In the genomic region with DNA sequence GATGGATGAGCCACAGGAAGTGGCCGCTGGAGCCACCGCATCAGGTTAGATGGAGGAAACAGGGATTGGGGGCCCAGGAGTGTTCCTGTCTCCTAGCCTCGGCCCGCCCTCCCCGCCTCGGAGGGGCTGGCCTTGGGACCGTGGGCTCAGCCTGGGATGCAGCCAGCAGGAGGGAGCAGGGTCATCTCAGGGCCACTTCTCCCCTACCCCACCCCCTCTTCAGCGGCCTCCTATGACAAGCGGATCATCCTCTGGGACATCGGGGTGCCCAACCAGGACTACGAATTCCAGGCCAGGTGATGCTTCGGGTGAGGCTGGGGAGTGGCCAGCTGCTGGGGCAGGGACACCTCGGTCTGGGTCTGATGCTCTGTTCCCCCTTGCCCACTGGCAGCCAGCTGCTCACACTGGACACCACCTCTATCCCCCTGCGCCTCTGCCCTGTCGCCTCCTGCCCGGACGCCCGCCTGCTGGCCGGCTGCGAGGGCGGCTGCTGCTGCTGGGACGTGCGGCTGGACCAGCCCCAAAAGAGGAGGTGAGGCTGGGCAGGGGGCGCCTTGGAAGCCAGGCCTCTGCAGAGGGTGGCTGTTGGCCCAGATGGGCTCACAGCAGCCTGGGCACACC, we compare ENCODE assay signal across 25 cellular contexts. TPM values are rescaled to one million over a fixed set of nuclear protein-coding genes. Genes with fewer than 3 reads are reported as not detected.
A peak's percentile ranks its signal among the peaks of the same experiment; 100 is the strongest.
DNase-seq lines count a peak whose midpoint lies in the region; ATAC-seq and TF ChIP-seq lines count a peak whose summit lies in the region.
"Had no signal": no experiment of that assay in that cellular context is flagged by ENCODE, and none has a peak within 500 bp of the region (broad histone marks: within the 10 kb centered on the region; RNA-seq: fewer than 3 reads in every experiment).

No MANE protein-coding gene starts in this region.

- POLR2A ChIA-PET in IMR-90 (lab: Charles Lee; ENCODE audit: unreplicated experiment), result no interaction called here

- H4K5ac ChIP-seq in IMR-90 (ENCODE audit: low read depth, low read length), result no peak overlapping the region

- CTCF ChIA-PET in IMR-90 (lab: Yijun Ruan, JAX), result interaction anchor here (0.5 kb wide), 1 partner anchor 1594 kb away, joined by 3 read pairs; the partner anchor contains the start of gene SRRT

- 93% methylated on average over 13 of the region's 24 CpGs; no CpG with 5 or more reads in 1 of the 2 experiments for WGBS in IMR-90 (ENCODE audit: extremely low coverage in 2 of 2, insufficient read length in 1 of 2), 2 experiments

- H3K9me1 ChIP-seq in IMR-90 (ENCODE audit: insufficient read depth, low read length), result peaks cover 9% of the 10 kb centered on the region

- in situ Hi-C loops in IMR-90 (cut with MboI; ENCODE audit: low sequenced_read_pairs), result no loop called here

- no peak overlapping the region for H3K56ac ChIP-seq in IMR-90 (ENCODE audit: extremely low read depth, insufficient read depth, low read length)

- H3K23ac ChIP-seq in IMR-90 (ENCODE audit: low read depth, low read length), result no peak overlapping the region

- H3K4me3 Mint-ChIP-seq in stimulated activated naive B cell treated with anti-CD40 and anti-IgM and Interleukin-4, amounts not matched to agents 10 μg/mL and 1 μg/mL and 100 μg/mL, for 72 hours, result no peak overlapping the region
- H3K4me3 Mint-ChIP-seq: activated T-helper 17 cell treated with anti-CD3 and anti-CD28 coated beads, Interleukin-2, amount 50 U/mL, for 72 hours; WTC11 had no signal

- TF ChIP-seq RAD21 in IMR-90 (IDR thresholded peaks at IDR 0.05; ENCODE audit: low read length), result no peak

- peak overlapping the region; percentile 69 for H3K27ac Mint-ChIP-seq in stimulated activated naive B cell treated with anti-CD40 and anti-IgM and Interleukin-4, amounts not matched to agents 10 μg/mL and 1 μg/mL and 100 μg/mL, for 72 hours
- H3K27ac Mint-ChIP-seq: activated T-helper 17 cell treated with anti-CD3 and anti-CD28 coated beads, Interleukin-2, amount 50 U/mL, for 72 hours; H9; WTC11 had no signal

- no peak overlapping the region for H2BK15ac ChIP-seq in IMR-90 (ENCODE audit: low read depth, low read length)

- no peak overlapping the region for H2AK5ac ChIP-seq in IMR-90 (ENCODE audit: low read depth, low read length)

- no peaks in the 10 kb centered on the region for H3K9me3 Mint-ChIP-seq in stimulated activated naive B cell treated with anti-CD40 and anti-IgM and Interleukin-4, amounts not matched to agents 10 μg/mL and 1 μg/mL and 100 μg/mL, for 72 hours
- H3K9me3 Mint-ChIP-seq: activated T-helper 17 cell treated with anti-CD3 and anti-CD28 coated beads, Interleukin-2, amount 50 U/mL, for 72 hours; H9; WTC11 had no signal

- no peak overlapping the region for H2BK5ac ChIP-seq in IMR-90 (ENCODE audit: low read depth, low read length, poor library complexity, severe bottlenecking)

- H3K4me3 ChIP-seq in right atrium auricular region (no peak overlapping the region), IMR-90 (ENCODE audit: insufficient read depth, low read depth, low read length) (no peak overlapping the region)
- H3K4me3 ChIP-seq: esophagus muscularis mucosa, ovary, upper lobe of left lung had no signal

- H3K4me1 Mint-ChIP-seq in stimulated activated naive B cell treated with anti-CD40 and anti-IgM and Interleukin-4, amounts not matched to agents 10 μg/mL and 1 μg/mL and 100 μg/mL, for 72 hours, result peaks cover 24 to 48% of the 10 kb centered on the region in 2 donors
- H3K4me1 Mint-ChIP-seq: WTC11 had no signal

- DNase-seq in Right ventricle myocardium superior (peak; percentile 39), right atrium auricular region (ENCODE audit: low spot score) (no peak), IMR-90 (no peak), left lobe of liver (ENCODE audit: low spot score) (no peak), amygdala (lab: John Stamatoyannopoulos, UW) (no peak), glomerular visceral epithelial cell (ENCODE audit: extremely low spot score) (no peak)
- DNase-seq in stimulated activated naive B cell treated with anti-CD40 and anti-IgM and Interleukin-4, amounts not matched to agents 10 μg/mL and 1 μg/mL and 100 μg/mL, for 72 hours, result no peak
- DNase-seq: activated CD4-positive, alpha-beta T cell treated with anti-CD3 and anti-CD28 coated beads, Interleukin-2, amount 50 U/mL, for 4 hours; activated CD8-positive, alpha-beta memory T cell treated with anti-CD3 and anti-CD28 coated beads, Interleukin-2, amount 50 U/mL, for 4 hours; cortex of kidney; foreskin melanocyte; H9; KG1; NCI-H1436; NCI-H2107; NCI-H446; NCI-H82; T-helper 9 cell had no signal

- H3K36me3 ChIP-seq in right atrium auricular region (peaks cover 18% of the 10 kb centered on the region), IMR-90 (ENCODE audit: control insufficient read depth, insufficient read depth, low read length) (peaks cover 39% of the 10 kb centered on the region)
- H3K36me3 ChIP-seq: ovary had no signal

- dilution Hi-C loops in IMR-90 (cut with HindIII; ENCODE audit: low sequenced_read_pairs, unreplicated experiment), result no loop called here

- no peak overlapping the region for H2BK120ac ChIP-seq in IMR-90 (ENCODE audit: low read depth, low read length)

- H3K79me1 ChIP-seq in IMR-90 (ENCODE audit: low read depth in 1 of 2, low read length in 2 of 2), result peaks cover 10 to 32% of the 10 kb centered on the region in 2 experiments

- intact Hi-C loops in Right ventricle myocardium superior (cut with DNase I) (no loop called here), IMR-90 (cut with micrococcal nuclease) (no loop called here)

- no peak overlapping the region for H4K8ac ChIP-seq in IMR-90 (ENCODE audit: low read depth in 2 of 2, low read length in 2 of 2)

- H2BK20ac ChIP-seq in IMR-90 (ENCODE audit: low read depth, low read length), result no peak overlapping the region

- no peak for TF ChIP-seq POLR2A in IMR-90 (IDR thresholded peaks at IDR 0.05; ENCODE audit: low read depth, low read length)

- no peak overlapping the region for H3K4me2 ChIP-seq in IMR-90 (ENCODE audit: low read depth, low read length)

- H3K27me3 Mint-ChIP-seq in stimulated activated naive B cell treated with anti-CD40 and anti-IgM and Interleukin-4, amounts not matched to agents 10 μg/mL and 1 μg/mL and 100 μg/mL, for 72 hours, result no peaks in the 10 kb centered on the region
- H3K27me3 Mint-ChIP-seq: activated T-helper 17 cell treated with anti-CD3 and anti-CD28 coated beads, Interleukin-2, amount 50 U/mL, for 72 hours had no signal

- H2AFZ ChIP-seq in IMR-90 (replicated peaks; ENCODE audit: low read length, poor library complexity), result no peak overlapping the region

- peaks cover 0 to 10% of the 10 kb centered on the region in 2 donors for H3K4me1 ChIP-seq in right atrium auricular region
- H3K4me1 ChIP-seq in IMR-90 (ENCODE audit: control insufficient read depth, insufficient read depth, low read length), result peaks cover 2% of the 10 kb centered on the region; the same call in 1 of the 2 replicates

- TF ChIP-seq CTCF in right atrium auricular region (IDR thresholded peaks at IDR 0.05), result no peak
- no peak for TF ChIP-seq CTCF in IMR-90 (conservative IDR thresholded peaks at IDR 0.05; ENCODE audit: low read depth, low read length)

- H3K9ac ChIP-seq in IMR-90 (ENCODE audit: low read depth, low read length), result no peak overlapping the region

- no TSS peak for BruUV-seq in IMR-90 (replicated peaks; lab: Mats Ljungman, UMichigan)

- H3K9me3 ChIP-seq in right atrium auricular region, result no peaks in the 10 kb centered on the region
- no peaks in the 10 kb centered on the region for H3K9me3 ChIP-seq in IMR-90 (ENCODE audit: control insufficient read depth, insufficient read depth, low read length)
- H3K9me3 ChIP-seq: esophagus muscularis mucosa, ovary, upper lobe of left lung had no signal

- no peak overlapping the region for H3K14ac ChIP-seq in IMR-90 (replicated peaks; ENCODE audit: low read depth, low read length)

- H3K27ac ChIP-seq in right atrium auricular region (no peak overlapping the region), IMR-90 (ENCODE audit: insufficient read depth, low read length) (no peak overlapping the region)
- H3K27ac ChIP-seq: esophagus muscularis mucosa, ovary had no signal

- no peak overlapping the region for H3K4ac ChIP-seq in IMR-90 (ENCODE audit: low read depth, low read length)

- H2AK9ac ChIP-seq in IMR-90 (replicated peaks; ENCODE audit: low read depth, low read length, poor library complexity), result peak overlapping the region; percentile 23

- no peak overlapping the region for H4K91ac ChIP-seq in IMR-90 (ENCODE audit: insufficient read depth, low read depth, low read length)

- peaks cover 26 to 30% of the 10 kb centered on the region in 2 donors for H3K36me3 Mint-ChIP-seq in stimulated activated naive B cell treated with anti-CD40 and anti-IgM and Interleukin-4, amounts not matched to agents 10 μg/mL and 1 μg/mL and 100 μg/mL, for 72 hours

- H3K18ac ChIP-seq in IMR-90 (ENCODE audit: low read depth, low read length), result no peak overlapping the region

- no peaks in the 10 kb centered on the region for H3K27me3 ChIP-seq in right atrium auricular region
- H3K27me3 ChIP-seq in IMR-90 (ENCODE audit: control insufficient read depth, insufficient read depth, low read length), result no peaks in the 10 kb centered on the region
- H3K27me3 ChIP-seq: esophagus muscularis mucosa, ovary, upper lobe of left lung had no signal

- peaks cover 11% of the 10 kb centered on the region for H4K20me1 ChIP-seq in IMR-90 (ENCODE audit: insufficient read depth, low read length)

- ATAC-seq in Right ventricle myocardium superior (ENCODE audit: poor library complexity), result no peak
- ATAC-seq in IMR-90 (ENCODE audit: low read depth), result no peak
- ATAC-seq in left lobe of liver, result peak; percentile 25
- no peak for ATAC-seq in stimulated activated naive B cell treated with anti-CD40 and anti-IgM and Interleukin-4, amounts not matched to agents 10 μg/mL and 1 μg/mL and 100 μg/mL, for 72 hours (replicated peaks)
- no peak for ATAC-seq in GM21723 (IDR thresholded peaks at IDR 0.05; ENCODE audit: unreplicated experiment)
- ATAC-seq: activated T-helper 17 cell treated with anti-CD3 and anti-CD28 coated beads, Interleukin-2, amount 50 U/mL, for 72 hours; WTC11 had no signal

RNA-seq across cellular contexts. Expression of gene LRWD1, which starts 4.7 kb away (rescaled TPM):
- total RNA-seq in Right ventricle myocardium superior (9.7 TPM), right atrium auricular region (10 to 100 TPM in 1 of 2 donors, 1 to 10 TPM in 1; 9.8 to 13.7 TPM), IMR-90 (2012; rRNA removed) (13.3 and 20.3 TPM in 2 replicates), left lobe of liver (16.4 TPM)
- polyA plus RNA-seq in IMR-90 (2012; rRNA removed), result 27.2 and 31.6 TPM in 2 replicates
- 32.7 and 39.8 TPM in 2 replicates for polyA plus RNA-seq in IMR-90 (2012; cell fraction: cytosol; rRNA removed)
- polyA plus RNA-seq in IMR-90 (2012; cell fraction: nucleus; rRNA removed; ENCODE audit: low replicate concordance), result 30.2 and 77.3 TPM in 2 replicates

RNA-seq across cellular contexts. Expression of gene ALKBH4, which starts 4.8 kb away (rescaled TPM):
- total RNA-seq in Right ventricle myocardium superior (5.3 TPM), right atrium auricular region (10 to 100 TPM; 10.8 to 16.8 TPM), IMR-90 (2012; rRNA removed) (6.1 and 7.2 TPM in 2 replicates), left lobe of liver (8.3 TPM)
- polyA plus RNA-seq in IMR-90 (2012; rRNA removed), result 7.4 and 8.1 TPM in 2 replicates
- polyA plus RNA-seq in IMR-90 (2012; cell fraction: cytosol; rRNA removed), result 8.9 and 9.7 TPM in 2 replicates
- 1.6 and 5.1 TPM in 2 replicates for polyA plus RNA-seq in IMR-90 (2012; cell fraction: nucleus; rRNA removed; ENCODE audit: low replicate concordance)

RNA-seq across cellular contexts. Expression of gene POLR2J, which starts 9.3 kb away (rescaled TPM):
- total RNA-seq in Right ventricle myocardium superior (51.3 TPM), right atrium auricular region (10 to 100 TPM; 19.2 to 34.8 TPM), IMR-90 (2012; rRNA removed) (20.8 and 31.1 TPM in 2 replicates), left lobe of liver (29.9 TPM)
- 92.6 and 134 TPM in 2 replicates for polyA plus RNA-seq in IMR-90 (2012; rRNA removed)
- 20.8 and 84.9 TPM in 2 replicates for polyA plus RNA-seq in IMR-90 (2012; cell fraction: cytosol; rRNA removed)
- 34.1 and 60.3 TPM in 2 replicates for polyA plus RNA-seq in IMR-90 (2012; cell fraction: nucleus; rRNA removed; ENCODE audit: low replicate concordance)

RNA-seq across cellular contexts. Expression of gene ORAI2, which starts 36.1 kb away (rescaled TPM):
- total RNA-seq in Right ventricle myocardium superior (4.3 TPM), right atrium auricular region (10 to 100 TPM in 1 of 2 donors, 1 to 10 TPM in 1; 5.9 to 13.3 TPM), IMR-90 (2012; rRNA removed) (52.0 and 52.2 TPM in 2 replicates), left lobe of liver (1.9 TPM)
- 58.3 and 73.5 TPM in 2 replicates for polyA plus RNA-seq in IMR-90 (2012; rRNA removed)
- 49.7 and 66.1 TPM in 2 replicates for polyA plus RNA-seq in IMR-90 (2012; cell fraction: cytosol; rRNA removed)
- 8.9 and 24.5 TPM in 2 replicates for polyA plus RNA-seq in IMR-90 (2012; cell fraction: nucleus; rRNA removed; ENCODE audit: low replicate concordance)

RNA-seq across cellular contexts. Expression of gene RASA4B, which starts 48.1 kb away (rescaled TPM):
- total RNA-seq in Right ventricle myocardium superior, result 9.3 TPM
- total RNA-seq in right atrium auricular region, result 1 to 10 TPM; 4.3 to 7.5 TPM
- 1.8 and 3.3 TPM in 2 replicates for total RNA-seq in IMR-90 (2012; rRNA removed)
- 7.7 and 9.3 TPM in 2 replicates for polyA plus RNA-seq in IMR-90 (2012; rRNA removed)
- polyA plus RNA-seq in IMR-90 (2012; cell fraction: cytosol; rRNA removed), result 11.3 and 14.3 TPM in 2 replicates
- polyA plus RNA-seq in IMR-90 (2012; cell fraction: nucleus; rRNA removed; ENCODE audit: low replicate concordance), result 35.9 and 76.5 TPM in 2 replicates
- total RNA-seq in left lobe of liver, result 2.9 TPM
- total RNA-seq: Daoy had no signal
